ENCODE assay signal across 19 cellular contexts in genomic region chr13:105670179-105671015, GRCh38.
"Had no signal": no experiment of that assay in that cellular context is flagged by ENCODE, and none has a peak within 500 bp of the region (broad histone marks: within the 10 kb centered on the region; RNA-seq: fewer than 3 reads in every experiment).

No MANE protein-coding gene starts in this region.

- H3K27me3 Mint-ChIP-seq: activated B cell treated with CpG ODN at 0.5 μM for 24 hours; activated CD4-positive, alpha-beta T cell treated with anti-CD3 and anti-CD28 coated beads, Interleukin-2, amount 10 ng/mL, durations not matched to agents 24 days and 14 days; activated naive CD8-positive, alpha-beta T cell treated with anti-CD3 and anti-CD28 coated beads, Interleukin-2, amount 50 U/mL, for 24 hours; natural killer cell treated with Interleukin-12 subunit alpha and Interleukin-12 subunit beta and Interleukin-15 and Interleukin-18, amount 100 ng/mL, for 72 hours had no signal

- H3K4me1 ChIP-seq: heart right ventricle, prostate gland, sigmoid colon, upper lobe of right lung had no signal

- H3K36me3 ChIP-seq: heart right ventricle, prostate gland, sigmoid colon, upper lobe of right lung had no signal

- DNase-seq: activated B cell treated with CpG ODN at 0.5 μM for 24 hours; activated CD4-positive, alpha-beta T cell treated with anti-CD3 and anti-CD28 coated beads, Interleukin-2, amount 10 ng/mL, durations not matched to agents 24 days and 14 days; activated naive CD4-positive, alpha-beta T cell treated with Interleukin-2 at 50 U/mL for 16 hours; activated naive CD8-positive, alpha-beta T cell treated with anti-CD3 and anti-CD28 coated beads, Interleukin-2, amount 50 U/mL, for 24 hours; effector CD4-positive, alpha-beta T cell; foreskin melanocyte; heart right ventricle; left cardiac atrium; mammary epithelial cell; occipital lobe; sigmoid colon; stimulated activated CD4-positive, alpha-beta T cell treated with anti-CD3 and anti-CD28 coated beads, Interleukin-12 subunit alpha, Interleukin-12 subunit beta, amount 100 ng/mL, for 4 hours; stimulated activated CD4-positive, alpha-beta T cell treated with anti-CD3 and anti-CD28 coated beads, Interleukin-2, amount 100 ng/mL, for 48 hours; stimulated activated naive CD4-positive, alpha-beta T cell treated with Interleukin-2 at 50 U/mL for 16 hours; T-helper 2 cell; upper lobe of right lung had no signal

- H3K27me3 ChIP-seq: heart right ventricle, sigmoid colon, upper lobe of right lung had no signal

- H3K9me3 Mint-ChIP-seq: activated CD4-positive, alpha-beta T cell treated with anti-CD3 and anti-CD28 coated beads, Interleukin-2, amount 10 ng/mL, durations not matched to agents 24 days and 14 days; activated naive CD8-positive, alpha-beta T cell treated with anti-CD3 and anti-CD28 coated beads, Interleukin-2, amount 50 U/mL, for 24 hours had no signal

- H3K4me3 Mint-ChIP-seq: activated B cell treated with CpG ODN at 0.5 μM for 24 hours; activated CD4-positive, alpha-beta T cell treated with anti-CD3 and anti-CD28 coated beads, Interleukin-2, amount 10 ng/mL, durations not matched to agents 24 days and 14 days; activated naive CD8-positive, alpha-beta T cell treated with anti-CD3 and anti-CD28 coated beads, Interleukin-2, amount 50 U/mL, for 24 hours; natural killer cell treated with Interleukin-12 subunit alpha and Interleukin-12 subunit beta and Interleukin-15 and Interleukin-18, amount 100 ng/mL, for 72 hours had no signal

- H3K4me3 ChIP-seq: coronary artery, heart right ventricle, prostate gland, sigmoid colon, upper lobe of right lung had no signal

- H3K4me1 Mint-ChIP-seq: activated B cell treated with CpG ODN at 0.5 μM for 24 hours; activated CD4-positive, alpha-beta T cell treated with anti-CD3 and anti-CD28 coated beads, Interleukin-2, amount 10 ng/mL, durations not matched to agents 24 days and 14 days; activated naive CD8-positive, alpha-beta T cell treated with anti-CD3 and anti-CD28 coated beads, Interleukin-2, amount 50 U/mL, for 24 hours had no signal

- H3K36me3 Mint-ChIP-seq: natural killer cell treated with Interleukin-12 subunit alpha and Interleukin-12 subunit beta and Interleukin-15 and Interleukin-18, amount 100 ng/mL, for 72 hours had no signal

- H3K27ac Mint-ChIP-seq: activated B cell treated with CpG ODN at 0.5 μM for 24 hours; activated CD4-positive, alpha-beta T cell treated with anti-CD3 and anti-CD28 coated beads, Interleukin-2, amount 10 ng/mL, durations not matched to agents 24 days and 14 days; activated naive CD8-positive, alpha-beta T cell treated with anti-CD3 and anti-CD28 coated beads, Interleukin-2, amount 50 U/mL, for 24 hours; natural killer cell treated with Interleukin-12 subunit alpha and Interleukin-12 subunit beta and Interleukin-15 and Interleukin-18, amount 100 ng/mL, for 72 hours had no signal

- ATAC-seq: activated naive CD8-positive, alpha-beta T cell treated with anti-CD3 and anti-CD28 coated beads, Interleukin-2, amount 50 U/mL, for 24 hours; heart right ventricle; left cardiac atrium; natural killer cell treated with Interleukin-12 subunit alpha and Interleukin-12 subunit beta and Interleukin-15 and Interleukin-18, amount 100 ng/mL, for 72 hours; upper lobe of right lung had no signal

- H3K27ac ChIP-seq: coronary artery, heart right ventricle, prostate gland, sigmoid colon, upper lobe of right lung had no signal

- H3K9me3 ChIP-seq: prostate gland, sigmoid colon, upper lobe of right lung had no signal
